Comparison of ENCODE assay signal across 11 cellular contexts in the genomic region with DNA sequence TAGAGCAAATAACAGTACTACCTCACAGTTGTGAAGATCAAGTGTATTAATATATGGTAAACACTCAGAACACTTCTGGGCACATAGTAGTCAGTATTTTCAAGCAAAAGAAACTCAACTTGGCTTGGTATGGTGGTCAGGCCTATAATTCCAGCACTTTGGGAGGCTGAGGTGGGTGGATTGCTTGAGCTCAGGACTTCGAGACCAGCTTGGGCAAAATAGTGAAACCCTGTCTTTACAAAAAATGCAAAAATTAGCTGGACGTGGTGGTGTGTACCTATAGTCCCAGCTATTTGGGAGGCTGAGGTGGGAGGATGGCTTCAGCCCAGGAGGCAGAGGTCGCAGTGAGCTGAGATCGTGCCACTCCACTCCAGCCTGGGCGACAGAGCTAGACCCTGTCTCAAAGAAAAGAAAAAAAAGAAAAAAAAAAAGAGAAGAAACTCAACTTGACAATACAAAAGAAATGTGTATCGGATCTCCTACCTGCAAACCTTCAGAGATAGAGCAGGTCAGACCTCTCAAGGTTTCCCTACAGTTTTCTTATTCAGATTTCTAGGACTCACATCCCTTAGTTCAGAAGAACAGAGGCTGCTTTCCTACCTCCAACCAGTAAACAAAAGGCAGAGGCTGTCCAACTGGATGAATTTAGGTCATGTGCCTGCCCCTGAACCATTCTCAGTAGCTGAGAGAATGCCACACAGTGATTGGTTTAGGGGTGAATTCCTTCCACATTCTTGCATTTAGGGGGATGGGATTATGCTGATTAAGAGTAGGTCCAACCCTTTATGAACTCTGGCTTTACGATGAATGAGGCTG. TPM values are rescaled to one million over a fixed set of nuclear protein-coding genes. Genes with fewer than 3 reads are reported as not detected.
DNase-seq lines count a peak whose midpoint lies in the region; ATAC-seq and TF ChIP-seq lines count a peak whose summit lies in the region.
"Had no signal": no experiment of that assay in that cellular context is flagged by ENCODE, and none has a peak within 500 bp of the region (broad histone marks: within the 10 kb centered on the region; RNA-seq: fewer than 3 reads in every experiment).

No MANE protein-coding gene starts in this region.

- in situ Hi-C loops in mammary epithelial cell (cut with MboI; ENCODE audit: low sequenced_read_pairs in 2 of 2): no loop called here

- no peak overlapping the region for H2AK5ac ChIP-seq in mesenchymal stem cell (ENCODE audit: low read length, severe bottlenecking)

- peaks cover 16% of the 10 kb centered on the region for H3F3A ChIP-seq in DOHH2 (ENCODE audit: control insufficient read depth, insufficient read depth)

- H3K4me1 Mint-ChIP-seq in activated CD8-positive, alpha-beta T cell treated with anti-CD3 and anti-CD28 coated beads, Interleukin-2, amount 10 ng/mL, durations not matched to agents 7 days and 5 days (ENCODE audit: low read depth): peaks cover 20% of the 10 kb centered on the region

- dilution Hi-C loops in mammary epithelial cell (cut with HindIII; ENCODE audit: low sequenced_read_pairs): no loop called here

- H3K23ac ChIP-seq in mesenchymal stem cell (ENCODE audit: low read length in 2 of 2): no peak overlapping the region

- H2AFZ ChIP-seq in mammary epithelial cell (ENCODE audit: low read depth, low read length) (peak overlapping the region; percentile 65), mesenchymal stem cell (ENCODE audit: low read depth, low read length) (no peak overlapping the region)

- H3K9me3 ChIP-seq in DOHH2 (ENCODE audit: control insufficient read depth, insufficient read depth, low read length): no peaks in the 10 kb centered on the region
- H3K9me3 ChIP-seq in MG63: no peaks in the 10 kb centered on the region
- H3K9me3 ChIP-seq in mammary epithelial cell (replicated peaks; ENCODE audit: insufficient read depth, low read length): no peaks in the 10 kb centered on the region
- H3K9me3 ChIP-seq in mesenchymal stem cell (ENCODE audit: control insufficient read depth, low read length): no peaks in the 10 kb centered on the region
- H3K9me3 ChIP-seq: thoracic aorta had no signal

- H3K27ac ChIP-seq in DOHH2 (ENCODE audit: low read depth, low read length): no peak overlapping the region
- no peak overlapping the region for H3K27ac ChIP-seq in mammary epithelial cell (ENCODE audit: insufficient read depth, low read depth, low read length)
- H3K27ac ChIP-seq in mesenchymal stem cell (ENCODE audit: low read length, poor library complexity, severe bottlenecking): no peak overlapping the region
- H3K27ac ChIP-seq: thoracic aorta had no signal

- H4K8ac ChIP-seq in mesenchymal stem cell (ENCODE audit: low read length): no peak overlapping the region

- H2BK5ac ChIP-seq in mesenchymal stem cell (ENCODE audit: low read depth, low read length, poor library complexity, severe bottlenecking): no peak overlapping the region

- no peak overlapping the region for H4K91ac ChIP-seq in mesenchymal stem cell (ENCODE audit: low read length)

- peak overlapping the region; percentile 63; the same call in 1 of the 2 replicates for H3K4me3 ChIP-seq in DOHH2 (ENCODE audit: low read length)
- no peak overlapping the region for H3K4me3 ChIP-seq in MG63
- no peak overlapping the region for H3K4me3 ChIP-seq in mammary epithelial cell (replicated peaks in 1 of 3; ENCODE audit: insufficient read depth in 1 of 3, low read depth in 2 of 3, low read length in 3 of 3)
- H3K4me3 ChIP-seq in mesenchymal stem cell (ENCODE audit: insufficient read depth in 1 of 2, low read depth in 1 of 2, low read length in 2 of 2): no peak overlapping the region

- H3K14ac ChIP-seq in mesenchymal stem cell (ENCODE audit: low read length in 2 of 2): no peak overlapping the region

- no peak overlapping the region for H2BK12ac ChIP-seq in mesenchymal stem cell (ENCODE audit: low read length in 2 of 2)

- H3K27ac Mint-ChIP-seq in activated CD8-positive, alpha-beta T cell treated with anti-CD3 and anti-CD28 coated beads, Interleukin-2, amount 10 ng/mL, durations not matched to agents 7 days and 5 days: no peak overlapping the region
- H3K27ac Mint-ChIP-seq: memory B cell had no signal

- H3K36me3 ChIP-seq in DOHH2 (ENCODE audit: control insufficient read depth, low read length): peaks cover 33% of the 10 kb centered on the region
- H3K36me3 ChIP-seq in MG63: peaks cover 33% of the 10 kb centered on the region
- H3K36me3 ChIP-seq in mammary epithelial cell (ENCODE audit: insufficient read depth, low read length): peaks cover 11% of the 10 kb centered on the region
- H3K36me3 ChIP-seq in mesenchymal stem cell (ENCODE audit: control insufficient read depth in 1 of 2, insufficient read depth in 2 of 2, low read depth in 1 of 2, low read length in 2 of 2): peaks cover 8 to 15% of the 10 kb centered on the region in 2 experiments

- POLR2A ChIA-PET in activated CD8-positive, alpha-beta T cell treated with anti-CD3 and anti-CD28 coated beads, Interleukin-2, amount 10 ng/mL, durations not matched to agents 7 days and 5 days (lab: Charles Lee): no interaction called here

- no peak for ATAC-seq in activated CD8-positive, alpha-beta T cell treated with anti-CD3 and anti-CD28 coated beads, Interleukin-2, amount 10 ng/mL, durations not matched to agents 7 days and 5 days
- ATAC-seq in HG02571 (IDR thresholded peaks at IDR 0.05; ENCODE audit: unreplicated experiment) (no peak), HG02610 (IDR thresholded peaks at IDR 0.05; ENCODE audit: unreplicated experiment) (no peak)

- H3K27me3 ChIP-seq in DOHH2 (ENCODE audit: control insufficient read depth, low read length): no peaks in the 10 kb centered on the region
- no peaks in the 10 kb centered on the region for H3K27me3 ChIP-seq in MG63
- no peaks in the 10 kb centered on the region for H3K27me3 ChIP-seq in mammary epithelial cell (ENCODE audit: insufficient read depth, low read length)
- H3K27me3 ChIP-seq in mesenchymal stem cell (ENCODE audit: control insufficient read depth in 1 of 2, insufficient read depth in 1 of 2, low read length in 2 of 2): no peaks in the 10 kb centered on the region

- H3K79me2 ChIP-seq in DOHH2 (ENCODE audit: control insufficient read depth, low read length) (peaks cover 34% of the 10 kb centered on the region), mammary epithelial cell (ENCODE audit: insufficient read depth, low read length) (peaks cover 34% of the 10 kb centered on the region)

- intact Hi-C loops in mammary epithelial cell (cut with micrococcal nuclease): loop anchor here (2.0 to 10.0 kb wide), 3 partner anchors 39 to 319 kb away; partner anchors contain the start of gene NOL11

- 85% methylated on average over 7 of the region's 7 CpGs for WGBS in mammary epithelial cell (ENCODE audit: low coverage, missing lambda C conversion rate)
- WGBS in mesenchymal stem cell: 78% methylated on average over 5 of the region's 7 CpGs

- no TSS peak for BruUV-seq in mammary epithelial cell (replicated peaks; lab: Mats Ljungman, UMichigan)

- no peak overlapping the region for H3K18ac ChIP-seq in mesenchymal stem cell (ENCODE audit: low read depth in 1 of 2, low read length in 2 of 2)

- no peaks in the 10 kb centered on the region for H3K9me3 Mint-ChIP-seq in activated CD8-positive, alpha-beta T cell treated with anti-CD3 and anti-CD28 coated beads, Interleukin-2, amount 10 ng/mL, durations not matched to agents 7 days and 5 days (ENCODE audit: insufficient read depth)
- H3K9me3 Mint-ChIP-seq: memory B cell had no signal

- DNase-seq in MG63 (peak; percentile 55), mammary epithelial cell (no peak), mesenchymal stem cell (peak; percentile 68), NCI-H510A (lab: John Stamatoyannopoulos, UW) (no peak)
- DNase-seq in activated CD8-positive, alpha-beta T cell treated with anti-CD3 and anti-CD28 coated beads, Interleukin-2, amount 10 ng/mL, durations not matched to agents 7 days and 5 days: no peak
- DNase-seq: NCI-H1092 had no signal

- peaks cover 29% of the 10 kb centered on the region for H3K36me3 Mint-ChIP-seq in activated CD8-positive, alpha-beta T cell treated with anti-CD3 and anti-CD28 coated beads, Interleukin-2, amount 10 ng/mL, durations not matched to agents 7 days and 5 days (ENCODE audit: low read depth)

- H3K79me1 ChIP-seq in mesenchymal stem cell (replicated peaks; ENCODE audit: low read length, poor library complexity, severe bottlenecking): peaks cover 1% of the 10 kb centered on the region

- CTCF ChIA-PET in mammary epithelial cell (lab: Charles Lee; ENCODE audit: low non-redundant PET): no interaction called here
- CTCF ChIA-PET in activated CD8-positive, alpha-beta T cell treated with anti-CD3 and anti-CD28 coated beads, Interleukin-2, amount 10 ng/mL, durations not matched to agents 7 days and 5 days (lab: Charles Lee): no interaction called here

- peaks cover 13% of the 10 kb centered on the region for H4K20me1 ChIP-seq in DOHH2 (ENCODE audit: control insufficient read depth, insufficient read depth, low read depth, low read length)
- H4K20me1 ChIP-seq in mammary epithelial cell (ENCODE audit: insufficient read depth, low read length): no peaks in the 10 kb centered on the region

- TF ChIP-seq CTCF in DOHH2 (IDR thresholded peaks at IDR 0.05; ENCODE audit: low read depth, low read length, poor library complexity, severe bottlenecking) (no peak), mammary epithelial cell (conservative IDR thresholded peaks at IDR 0.05 in 1 of 2, IDR thresholded peaks at IDR 0.05 in 1 of 2; ENCODE audit: extremely low read depth in 1 of 2, insufficient read depth in 1 of 2, low read depth in 1 of 2, low read length in 2 of 2) (no peak)

- H2BK15ac ChIP-seq in mesenchymal stem cell (ENCODE audit: low read depth, poor library complexity, severe bottlenecking): no peak overlapping the region

- H3K4me3 Mint-ChIP-seq in activated CD8-positive, alpha-beta T cell treated with anti-CD3 and anti-CD28 coated beads, Interleukin-2, amount 10 ng/mL, durations not matched to agents 7 days and 5 days: no peak overlapping the region

- H3K4ac ChIP-seq in mesenchymal stem cell (ENCODE audit: low read depth in 1 of 2, low read length in 2 of 2): no peak overlapping the region

- H3K4me1 ChIP-seq in DOHH2 (ENCODE audit: control insufficient read depth, low read length) (peaks cover 26% of the 10 kb centered on the region), mammary epithelial cell (ENCODE audit: insufficient read depth, low read length) (peaks cover 6% of the 10 kb centered on the region), mesenchymal stem cell (ENCODE audit: control insufficient read depth, insufficient read depth, low read depth, low read length) (no peaks in the 10 kb centered on the region)

- H2BK120ac ChIP-seq in mesenchymal stem cell (ENCODE audit: low read depth, low read length): no peak overlapping the region

- H3K27me3 Mint-ChIP-seq in activated CD8-positive, alpha-beta T cell treated with anti-CD3 and anti-CD28 coated beads, Interleukin-2, amount 10 ng/mL, durations not matched to agents 7 days and 5 days (ENCODE audit: low read depth): no peaks in the 10 kb centered on the region
- H3K27me3 Mint-ChIP-seq: memory B cell had no signal

- no peaks in the 10 kb centered on the region for H3K9me2 ChIP-seq in DOHH2 (replicated peaks; ENCODE audit: control insufficient read depth, low read length)

- H3K9ac ChIP-seq in mammary epithelial cell (ENCODE audit: insufficient read depth, low read length) (no peak overlapping the region), mesenchymal stem cell (ENCODE audit: low read length) (no peak overlapping the region)

- peak overlapping the region; percentile 71 for H3K4me2 ChIP-seq in DOHH2 (ENCODE audit: low read length)
- no peak overlapping the region for H3K4me2 ChIP-seq in mammary epithelial cell (ENCODE audit: insufficient read depth, low read depth, low read length)
- no peak overlapping the region for H3K4me2 ChIP-seq in mesenchymal stem cell (ENCODE audit: low read length, poor library complexity, severe bottlenecking)

RNA-seq across cellular contexts. Expression of gene KPNA2, which starts 1.7 kb away (rescaled TPM):
- 187 and 211 TPM in 2 replicates for total RNA-seq in MG63 (2014; rRNA removed; shearing (Covaris generic); ENCODE audit: low replicate concordance)
- total RNA-seq in mammary epithelial cell: 100 to 1,000 TPM in 1 of 2 donors, 10 to 100 TPM in 1; 63.7 to 168 TPM
- 263 TPM for polyA plus RNA-seq in mammary epithelial cell
- 483 TPM for polyA minus RNA-seq in mammary epithelial cell
- 92.3 TPM for polyA plus RNA-seq in mesenchymal stem cell (2013, experiment 1 of 2)
- polyA plus RNA-seq in mesenchymal stem cell (2013, experiment 2 of 2): 90.7 TPM
- total RNA-seq in activated CD8-positive, alpha-beta T cell treated with anti-CD3 and anti-CD28 coated beads, Interleukin-2, amount 10 ng/mL, durations not matched to agents 7 days and 5 days: 100 to 1,000 TPM; 288 to 292 TPM

RNA-seq across cellular contexts. Expression of gene C17orf58, which starts 37.6 kb away (rescaled TPM):
- total RNA-seq in MG63 (2014; rRNA removed; shearing (Covaris generic); ENCODE audit: low replicate concordance): 5.2 and 21.1 TPM in 2 replicates
- total RNA-seq in mammary epithelial cell: 1 to 10 TPM; 7.0 to 7.2 TPM
- 9.9 TPM for polyA plus RNA-seq in mammary epithelial cell
- 2.3 TPM for polyA minus RNA-seq in mammary epithelial cell
- polyA plus RNA-seq in mesenchymal stem cell (2013, experiment 1 of 2): 15.1 TPM
- polyA plus RNA-seq in mesenchymal stem cell (2013, experiment 2 of 2): 15.3 TPM
- total RNA-seq in activated CD8-positive, alpha-beta T cell treated with anti-CD3 and anti-CD28 coated beads, Interleukin-2, amount 10 ng/mL, durations not matched to agents 7 days and 5 days: 1 to 10 TPM; 5.5 to 5.8 TPM

Comparison
In these comparisons a context has a peak if more than half of its experiments do, and no peak if none do; other contexts are left out.
1. DNase-seq: peak in MG63 (single experiment) and mesenchymal stem cell (single experiment); none in mammary epithelial cell (single experiment), activated CD8-positive, alpha-beta T cell treated with anti-CD3 and anti-CD28 coated beads, Interleukin-2, amount 10 ng/mL, durations not matched to agents 7 days and 5 days (single experiment) and NCI-H510A (single experiment).